In genomic region chr1:224492632-224493031, GRCh38 we compare ENCODE assay signal across 15 cellular contexts.
"Had no signal": no experiment of that assay in that cellular context is flagged by ENCODE, and none has a peak within 500 bp of the region (broad histone marks: within the 10 kb centered on the region; RNA-seq: fewer than 3 reads in every experiment).

No MANE protein-coding gene starts in this region.

- H3K27ac Mint-ChIP-seq: natural killer cell, type B pancreatic cell had no signal

- DNase-seq: dorsolateral prefrontal cortex; effector CD8-positive, alpha-beta T cell; foreskin melanocyte; heart left ventricle; hippocampal formation; left colon; mesendoderm; natural killer cell; posterior cingulate gyrus; sigmoid colon; stimulated activated naive CD4-positive, alpha-beta T cell had no signal

- H3K27ac ChIP-seq: dorsolateral prefrontal cortex, heart left ventricle, right atrium auricular region, sigmoid colon, skin epidermis had no signal

- H3K27me3 ChIP-seq: dorsolateral prefrontal cortex, heart left ventricle, right atrium auricular region, sigmoid colon had no signal

- H3K4me3 ChIP-seq: dorsolateral prefrontal cortex, heart left ventricle, right atrium auricular region, sigmoid colon, skin epidermis had no signal

- H3K36me3 Mint-ChIP-seq: natural killer cell had no signal

- H3K4me3 Mint-ChIP-seq: natural killer cell, neural crest cell, type B pancreatic cell had no signal

- H3K27me3 Mint-ChIP-seq: type B pancreatic cell had no signal

- ATAC-seq: heart left ventricle, natural killer cell had no signal

- H3K36me3 ChIP-seq: heart left ventricle, right atrium auricular region, sigmoid colon had no signal

- H3K9me3 ChIP-seq: right atrium auricular region, sigmoid colon had no signal
